Comparison of ENCODE assay signal across 16 cellular contexts in the genomic region with DNA sequence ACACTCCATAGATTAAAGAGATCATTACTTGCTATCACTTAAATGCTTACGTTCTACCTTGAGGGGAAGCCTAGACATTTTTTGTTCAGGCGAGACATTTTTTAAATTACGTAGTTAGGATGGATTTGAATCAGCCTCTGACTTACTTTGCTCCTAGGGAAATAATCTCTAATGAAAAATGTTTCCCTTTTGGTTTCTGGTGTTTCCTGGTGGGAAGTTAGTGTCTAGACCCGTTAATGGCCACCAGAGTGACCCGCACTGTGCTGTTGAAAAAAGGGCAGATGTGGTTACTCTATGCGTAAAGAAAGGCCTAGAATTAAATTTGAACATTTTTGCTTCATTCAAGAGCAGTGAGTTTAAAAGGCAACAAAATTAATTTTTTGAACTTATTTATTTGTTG. TPM values are rescaled to one million over a fixed set of nuclear protein-coding genes. Genes with fewer than 3 reads are reported as not detected.
DNase-seq lines count a peak whose midpoint lies in the region; ATAC-seq and TF ChIP-seq lines count a peak whose summit lies in the region.
"Had no signal": no experiment of that assay in that cellular context is flagged by ENCODE, and none has a peak within 500 bp of the region (broad histone marks: within the 10 kb centered on the region; RNA-seq: fewer than 3 reads in every experiment).

No MANE protein-coding gene starts in this region.

- CTCF ChIA-PET in SK-N-SH (lab: Yijun Ruan, JAX): no interaction called here

- no peak for DNase-seq in SK-N-SH
- peak; percentile 30 for DNase-seq in dermis blood vessel endothelial cell
- DNase-seq in globus pallidus (ENCODE audit: low spot score): peak; percentile 26
- no peak for DNase-seq in GM03348 (ENCODE audit: low spot score)
- no peak for DNase-seq in activated effector memory CD4-positive, alpha-beta T cell treated with Interleukin-2 at 50 U/mL for 16 hours
- DNase-seq in foreskin fibroblast: no peak
- DNase-seq: Caco-2; CD8-positive, alpha-beta memory T cell; DND-41; GDM1; HCEC 1CT; HFFc6 had no signal

- H3K4me3 ChIP-seq in SK-N-SH (ENCODE audit: low read depth in 2 of 2, low read length in 1 of 2) (no peak overlapping the region; a peak in 1 of 4 replicates), foreskin fibroblast (ENCODE audit: low read depth in 1 of 2, low read length in 2 of 2) (no peak overlapping the region)

- H3K9me3 ChIP-seq in SK-N-SH: no peaks in the 10 kb centered on the region
- H3K9me3 ChIP-seq: Caco-2 had no signal

- no peaks in the 10 kb centered on the region for H3K27me3 ChIP-seq in SK-N-SH (ENCODE audit: insufficient read depth)

- TF ChIP-seq CTCF in SK-N-SH (IDR thresholded peaks at IDR 0.05) (no peak), foreskin fibroblast (IDR thresholded peaks at IDR 0.05; ENCODE audit: low read depth, low read length) (no peak)

- H3K36me3 ChIP-seq in SK-N-SH (replicated peaks in 1 of 2; ENCODE audit: control insufficient read depth in 1 of 2, insufficient read depth in 2 of 2, low read length in 1 of 2): peaks cover 0 to 8% of the 10 kb centered on the region in 2 experiments

- H3K4me2 ChIP-seq in SK-N-SH: peak overlapping the region; percentile 23; the same call in 1 of the 2 replicates

- H3K4me1 ChIP-seq in SK-N-SH (ENCODE audit: control insufficient read depth in 1 of 2, insufficient read depth in 2 of 2, low read depth in 1 of 2, low read length in 1 of 2): peaks cover 10 to 28% of the 10 kb centered on the region in 2 experiments

- no peak for TF ChIP-seq EP300 in SK-N-SH (IDR thresholded peaks at IDR 0.05; ENCODE audit: borderline replicate concordance in 1 of 2, low read depth in 1 of 2, low read length in 1 of 2)

- peaks cover 41% of the 10 kb centered on the region for H3K79me2 ChIP-seq in SK-N-SH (ENCODE audit: insufficient read depth)

- POLR2A ChIA-PET in SK-N-SH (lab: Yijun Ruan, JAX): no interaction called here

- no peak overlapping the region for H3K9ac ChIP-seq in SK-N-SH

- TF ChIP-seq RAD21 in SK-N-SH (IDR thresholded peaks at IDR 0.05; ENCODE audit: low read length): no peak

- H4K20me1 ChIP-seq in SK-N-SH (ENCODE audit: insufficient read depth): no peaks in the 10 kb centered on the region

- H3K27ac ChIP-seq in SK-N-SH (ENCODE audit: low read depth in 2 of 2, low read length in 1 of 2): no peak overlapping the region
- H3K27ac ChIP-seq: 22Rv1 had no signal

- 95% methylated on average over 6 of the region's 6 CpGs for WGBS in SK-N-SH (ENCODE audit: low lambda C conversion rate)

- H3F3A ChIP-seq in SK-N-SH (replicated peaks; ENCODE audit: insufficient read depth): peaks cover 33% of the 10 kb centered on the region

- H3K9me2 ChIP-seq in SK-N-SH: no peaks in the 10 kb centered on the region

- H2AFZ ChIP-seq in SK-N-SH (ENCODE audit: low read depth): no peak overlapping the region

- ATAC-seq in SK-N-SH treated with all-trans-retinoic acid at 6 μM for 48 hours: no peak
- ATAC-seq: HepG2 had no signal

TF ChIP-seq in SK-N-SH, 30 proteins besides CTCF, POLR2A, EP300 and RAD21 (continues in another document):
- TF ChIP-seq, protein P1, sequence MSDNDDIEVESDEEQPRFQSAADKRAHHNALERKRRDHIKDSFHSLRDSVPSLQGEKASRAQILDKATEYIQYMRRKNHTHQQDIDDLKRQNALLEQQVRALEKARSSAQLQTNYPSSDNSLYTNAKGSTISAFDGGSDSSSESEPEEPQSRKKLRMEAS (IDR thresholded peaks at IDR 0.05; ENCODE audit: low read depth): no peak
- TF ChIP-seq, protein P2, sequence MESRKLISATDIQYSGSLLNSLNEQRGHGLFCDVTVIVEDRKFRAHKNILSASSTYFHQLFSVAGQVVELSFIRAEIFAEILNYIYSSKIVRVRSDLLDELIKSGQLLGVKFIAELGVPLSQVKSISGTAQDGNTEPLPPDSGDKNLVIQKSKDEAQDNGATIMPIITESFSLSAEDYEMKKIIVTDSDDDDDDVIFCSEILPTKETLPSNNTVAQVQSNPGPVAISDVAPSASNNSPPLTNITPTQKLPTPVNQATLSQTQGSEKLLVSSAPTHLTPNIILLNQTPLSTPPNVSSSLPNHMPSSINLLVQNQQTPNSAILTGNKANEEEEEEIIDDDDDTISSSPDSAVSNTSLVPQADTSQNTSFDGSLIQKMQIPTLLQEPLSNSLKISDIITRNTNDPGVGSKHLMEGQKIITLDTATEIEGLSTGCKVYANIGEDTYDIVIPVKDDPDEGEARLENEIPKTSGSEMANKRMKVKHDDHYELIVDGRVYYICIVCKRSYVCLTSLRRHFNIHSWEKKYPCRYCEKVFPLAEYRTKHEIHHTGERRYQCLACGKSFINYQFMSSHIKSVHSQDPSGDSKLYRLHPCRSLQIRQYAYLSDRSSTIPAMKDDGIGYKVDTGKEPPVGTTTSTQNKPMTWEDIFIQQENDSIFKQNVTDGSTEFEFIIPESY (IDR thresholded peaks at IDR 0.05; ENCODE audit: borderline replicate concordance, low read depth): no peak
- TF ChIP-seq TCF12 (IDR thresholded peaks at IDR 0.05) (no peak), SMC3 (IDR thresholded peaks at IDR 0.05; ENCODE audit: low read depth, low read length) (no peak), ELF1 (IDR thresholded peaks at IDR 0.05) (no peak), CHD2 (IDR thresholded peaks at IDR 0.05; ENCODE audit: low read length, partially characterized antibody) (no peak), FOSL2 (IDR thresholded peaks at IDR 0.05; ENCODE audit: borderline replicate concordance, low read depth) (no peak), YY1 (IDR thresholded peaks at IDR 0.05; ENCODE audit: low read depth) (no peak), FOXJ3 (CRISPR knock-in tag; IDR thresholded peaks at IDR 0.05) (no peak), POLR2AphosphoS5 (IDR thresholded peaks at IDR 0.05; ENCODE audit: low read depth, low read length) (no peak)
- TF ChIP-seq, protein P3, sequence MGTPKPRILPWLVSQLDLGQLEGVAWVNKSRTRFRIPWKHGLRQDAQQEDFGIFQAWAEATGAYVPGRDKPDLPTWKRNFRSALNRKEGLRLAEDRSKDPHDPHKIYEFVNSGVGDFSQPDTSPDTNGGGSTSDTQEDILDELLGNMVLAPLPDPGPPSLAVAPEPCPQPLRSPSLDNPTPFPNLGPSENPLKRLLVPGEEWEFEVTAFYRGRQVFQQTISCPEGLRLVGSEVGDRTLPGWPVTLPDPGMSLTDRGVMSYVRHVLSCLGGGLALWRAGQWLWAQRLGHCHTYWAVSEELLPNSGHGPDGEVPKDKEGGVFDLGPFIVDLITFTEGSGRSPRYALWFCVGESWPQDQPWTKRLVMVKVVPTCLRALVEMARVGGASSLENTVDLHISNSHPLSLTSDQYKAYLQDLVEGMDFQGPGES (IDR thresholded peaks at IDR 0.05; ENCODE audit: low read depth, low read length): no peak

TF ChIP-seq in SK-N-SH treated with all-trans-retinoic acid at 6 μM for 48 hours, 23 proteins besides CTCF, POLR2A, EP300 and RAD21 (continues in another document):
- TF ChIP-seq, protein P4, sequence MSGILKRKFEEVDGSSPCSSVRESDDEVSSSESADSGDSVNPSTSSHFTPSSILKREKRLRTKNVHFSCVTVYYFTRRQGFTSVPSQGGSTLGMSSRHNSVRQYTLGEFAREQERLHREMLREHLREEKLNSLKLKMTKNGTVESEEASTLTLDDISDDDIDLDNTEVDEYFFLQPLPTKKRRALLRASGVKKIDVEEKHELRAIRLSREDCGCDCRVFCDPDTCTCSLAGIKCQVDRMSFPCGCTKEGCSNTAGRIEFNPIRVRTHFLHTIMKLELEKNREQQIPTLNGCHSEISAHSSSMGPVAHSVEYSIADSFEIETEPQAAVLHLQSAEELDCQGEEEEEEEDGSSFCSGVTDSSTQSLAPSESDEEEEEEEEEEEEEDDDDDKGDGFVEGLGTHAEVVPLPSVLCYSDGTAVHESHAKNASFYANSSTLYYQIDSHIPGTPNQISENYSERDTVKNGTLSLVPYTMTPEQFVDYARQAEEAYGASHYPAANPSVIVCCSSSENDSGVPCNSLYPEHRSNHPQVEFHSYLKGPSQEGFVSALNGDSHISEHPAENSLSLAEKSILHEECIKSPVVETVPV (CRISPR knock-in tag; IDR thresholded peaks at IDR 0.05): no peak
- TF ChIP-seq CSDC2 (CRISPR knock-in tag; IDR thresholded peaks at IDR 0.05): no peak
- TF ChIP-seq, protein P5, sequence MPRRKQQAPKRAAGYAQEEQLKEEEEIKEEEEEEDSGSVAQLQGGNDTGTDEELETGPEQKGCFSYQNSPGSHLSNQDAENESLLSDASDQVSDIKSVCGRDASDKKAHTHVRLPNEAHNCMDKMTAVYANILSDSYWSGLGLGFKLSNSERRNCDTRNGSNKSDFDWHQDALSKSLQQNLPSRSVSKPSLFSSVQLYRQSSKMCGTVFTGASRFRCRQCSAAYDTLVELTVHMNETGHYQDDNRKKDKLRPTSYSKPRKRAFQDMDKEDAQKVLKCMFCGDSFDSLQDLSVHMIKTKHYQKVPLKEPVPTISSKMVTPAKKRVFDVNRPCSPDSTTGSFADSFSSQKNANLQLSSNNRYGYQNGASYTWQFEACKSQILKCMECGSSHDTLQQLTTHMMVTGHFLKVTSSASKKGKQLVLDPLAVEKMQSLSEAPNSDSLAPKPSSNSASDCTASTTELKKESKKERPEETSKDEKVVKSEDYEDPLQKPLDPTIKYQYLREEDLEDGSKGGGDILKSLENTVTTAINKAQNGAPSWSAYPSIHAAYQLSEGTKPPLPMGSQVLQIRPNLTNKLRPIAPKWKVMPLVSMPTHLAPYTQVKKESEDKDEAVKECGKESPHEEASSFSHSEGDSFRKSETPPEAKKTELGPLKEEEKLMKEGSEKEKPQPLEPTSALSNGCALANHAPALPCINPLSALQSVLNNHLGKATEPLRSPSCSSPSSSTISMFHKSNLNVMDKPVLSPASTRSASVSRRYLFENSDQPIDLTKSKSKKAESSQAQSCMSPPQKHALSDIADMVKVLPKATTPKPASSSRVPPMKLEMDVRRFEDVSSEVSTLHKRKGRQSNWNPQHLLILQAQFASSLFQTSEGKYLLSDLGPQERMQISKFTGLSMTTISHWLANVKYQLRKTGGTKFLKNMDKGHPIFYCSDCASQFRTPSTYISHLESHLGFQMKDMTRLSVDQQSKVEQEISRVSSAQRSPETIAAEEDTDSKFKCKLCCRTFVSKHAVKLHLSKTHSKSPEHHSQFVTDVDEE (CRISPR knock-in tag; IDR thresholded peaks at IDR 0.05): no peak
- TF ChIP-seq ZFP30 (CRISPR knock-in tag; IDR thresholded peaks at IDR 0.05): no peak
- no peak for TF ChIP-seq ZFP3 (CRISPR knock-in tag; IDR thresholded peaks at IDR 0.05)
- TF ChIP-seq BACH2 (CRISPR knock-in tag; IDR thresholded peaks at IDR 0.05; ENCODE audit: borderline replicate concordance): no peak
- no peak for TF ChIP-seq OSR1 (CRISPR knock-in tag; IDR thresholded peaks at IDR 0.05)

RNA-seq across cellular contexts. Expression of a gene that starts 3.8 kb away (rescaled TPM):
- polyA plus RNA-seq in SK-N-SH (2012; rRNA removed): 4.5 and 5.9 TPM in 2 replicates
- 5.9 and 6.3 TPM in 2 replicates for polyA plus RNA-seq in SK-N-SH (2012; cell fraction: cytosol; rRNA removed)
- 4.0 and 4.8 TPM in 2 replicates for polyA plus RNA-seq in SK-N-SH (2012; cell fraction: nucleus; rRNA removed)
- total RNA-seq in dermis blood vessel endothelial cell: under 0.01 TPM in 1 of 2 replicates, not detected in the other
- total RNA-seq: Caco-2, HepG2 had no signal
- polyA plus RNA-seq: CD14-positive monocyte, HepG2 had no signal

Comparison
In these comparisons a context has a peak if more than half of its experiments do, and no peak if none do; other contexts are left out.
1. DNase-seq: peak in dermis blood vessel endothelial cell (single experiment) and globus pallidus (single experiment); none in SK-N-SH (single experiment), GM03348 (single experiment), activated effector memory CD4-positive, alpha-beta T cell treated with Interleukin-2 at 50 U/mL for 16 hours (single experiment) and foreskin fibroblast (0 of 2).